ENCODE assay signal across 1 cellular context in the genomic region with DNA sequence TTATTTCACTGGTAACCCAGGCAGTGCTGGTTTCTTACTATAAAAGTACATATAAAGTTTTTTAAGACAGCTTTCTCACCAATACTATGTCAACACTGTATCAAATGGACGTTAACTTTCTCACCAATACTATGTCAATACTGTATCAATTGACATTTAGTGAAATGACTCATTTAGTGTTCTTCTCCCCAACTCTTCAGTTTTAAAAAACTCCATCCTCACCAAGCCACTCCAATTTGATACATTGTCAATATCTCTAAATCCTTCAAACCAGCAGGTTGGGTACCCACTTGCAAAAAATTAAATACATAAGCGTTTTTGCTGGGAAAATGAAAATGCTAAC.
A peak's percentile ranks its signal among the peaks of the same experiment; 100 is the strongest.
TF ChIP-seq lines count a peak whose summit lies in the region.

No MANE protein-coding gene starts in this region.

TF ChIP-seq in HepG2, 621 proteins besides CTCF, POLR2A, EP300 and RAD21:
- TF ChIP-seq RBFOX2 (IDR thresholded peaks at IDR 0.05; ENCODE audit: low read depth, low read length) = peak; percentile 7; the same call in 1 of the 2 replicates
- peak; percentile 61 for TF ChIP-seq RBM22 (optimal IDR thresholded peaks at IDR 0.05; ENCODE audit: low read length)
- peak; percentile 6 for TF ChIP-seq SRSF4 (IDR thresholded peaks at IDR 0.05; ENCODE audit: low read depth, low read length, poor library complexity, severe bottlenecking)
- TF ChIP-seq ASH2L (IDR thresholded peaks at IDR 0.05; ENCODE audit: insufficient read length, low read depth, low read length) = peak; percentile 8
- 0 out of 2 replicates have a peak, but pooled peaks have one; percentile 9 for TF ChIP-seq PAF1 (CRISPR knock-in tag; IDR thresholded peaks at IDR 0.05)
- 0 out of 2 replicates have a peak, but pooled peaks have one; percentile 32 for TF ChIP-seq ZFP36L1 (CRISPR knock-in tag; IDR thresholded peaks at IDR 0.05)
- TF ChIP-seq TCF7 (IDR thresholded peaks at IDR 0.05; ENCODE audit: low read depth) = no peak
- 0 out of 2 replicates have a peak, but pooled peaks have one; percentile 34 for TF ChIP-seq ZNF792 (CRISPR knock-in tag; IDR thresholded peaks at IDR 0.05)
- 0 out of 2 replicates have a peak, but pooled peaks have one; percentile 41 for TF ChIP-seq POLR2G (IDR thresholded peaks at IDR 0.05; ENCODE audit: low read depth, low read length)
- 0 out of 2 replicates have a peak, but pooled peaks have one; percentile 20 for TF ChIP-seq MEF2D (CRISPR knock-in tag; IDR thresholded peaks at IDR 0.05)
- TF ChIP-seq MBD4 (IDR thresholded peaks at IDR 0.05; ENCODE audit: borderline replicate concordance, low read length) = 0 out of 2 replicates have a peak, but pooled peaks have one; percentile 25
- TF ChIP-seq AGO1 (IDR thresholded peaks at IDR 0.05; ENCODE audit: low read depth, low read length, poor library complexity, severe bottlenecking) = no peak
- TF ChIP-seq, protein P1, sequence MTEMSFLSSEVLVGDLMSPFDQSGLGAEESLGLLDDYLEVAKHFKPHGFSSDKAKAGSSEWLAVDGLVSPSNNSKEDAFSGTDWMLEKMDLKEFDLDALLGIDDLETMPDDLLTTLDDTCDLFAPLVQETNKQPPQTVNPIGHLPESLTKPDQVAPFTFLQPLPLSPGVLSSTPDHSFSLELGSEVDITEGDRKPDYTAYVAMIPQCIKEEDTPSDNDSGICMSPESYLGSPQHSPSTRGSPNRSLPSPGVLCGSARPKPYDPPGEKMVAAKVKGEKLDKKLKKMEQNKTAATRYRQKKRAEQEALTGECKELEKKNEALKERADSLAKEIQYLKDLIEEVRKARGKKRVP (CRISPR knock-in tag; IDR thresholded peaks at IDR 0.05) = peak in 1 of 2 experiments; percentile 20; a peak in 1 of 4 replicates
- no peak for TF ChIP-seq MTF2 (CRISPR knock-in tag; IDR thresholded peaks at IDR 0.05; ENCODE audit: borderline replicate concordance)
- TF ChIP-seq ZNF879 (CRISPR knock-in tag; IDR thresholded peaks at IDR 0.05) = 0 out of 2 replicates have a peak, but pooled peaks have one; percentile 58
